Comparison of ENCODE assay signal across 18 cellular contexts in the genomic region with DNA sequence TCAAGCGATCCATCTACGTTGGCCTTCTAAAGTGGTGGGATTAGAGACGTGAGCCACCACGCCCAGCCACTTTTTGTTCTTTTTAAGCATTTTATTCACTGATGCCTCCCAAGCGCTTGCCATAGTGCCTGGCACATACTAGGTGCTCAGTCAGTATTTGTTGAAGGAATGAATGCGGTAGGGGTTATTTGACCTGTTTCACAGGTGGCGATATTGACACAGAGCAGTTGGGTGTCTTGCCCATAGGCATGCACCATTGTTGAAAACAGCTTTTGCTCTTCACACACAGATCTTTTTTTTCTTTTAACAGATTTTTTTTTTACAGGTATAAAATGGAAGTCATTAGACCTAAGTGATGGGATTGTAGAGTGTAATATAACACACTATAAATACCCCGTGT. TPM values are rescaled to one million over a fixed set of nuclear protein-coding genes. Genes with fewer than 3 reads are reported as not detected.
DNase-seq lines count a peak whose midpoint lies in the region; ATAC-seq and TF ChIP-seq lines count a peak whose summit lies in the region.
"Had no signal": no experiment of that assay in that cellular context is flagged by ENCODE, and none has a peak within 500 bp of the region (broad histone marks: within the 10 kb centered on the region; RNA-seq: fewer than 3 reads in every experiment).

No MANE protein-coding gene starts in this region.

- peak overlapping the region in 5 of 7 donors; percentile 0 to 74 (median 51) for H3K27ac Mint-ChIP-seq in CD4-positive, alpha-beta memory T cell
- H3K27ac Mint-ChIP-seq in memory B cell = peak overlapping the region; percentile 77
- H3K27ac Mint-ChIP-seq: T-helper 1 cell treated with Interleukin-12 subunit alpha and Interleukin-12 subunit beta and Interleukin-4 antibody, amounts not matched to agents 30 μg/mL and 1 μg/mL, for 36 hours had no signal

- H3K4me3 ChIP-seq in CD4-positive, alpha-beta memory T cell (ENCODE audit: low read length in 2 of 2) = no peak overlapping the region
- no peak overlapping the region for H3K4me3 ChIP-seq in breast epithelium
- H3K4me3 ChIP-seq: GM23248, PC-9, SK-N-MC had no signal

- no peaks in the 10 kb centered on the region for H3K27me3 ChIP-seq in CD4-positive, alpha-beta memory T cell (ENCODE audit: insufficient read depth, low read length)
- H3K27me3 ChIP-seq in breast epithelium = no peaks in the 10 kb centered on the region
- H3K27me3 ChIP-seq: BE2C had no signal

- no peak for TF ChIP-seq CTCF in breast epithelium (IDR thresholded peaks at IDR 0.05)

- H3K9me3 Mint-ChIP-seq in CD4-positive, alpha-beta memory T cell = no peaks in the 10 kb centered on the region
- H3K9me3 Mint-ChIP-seq in memory B cell = no peaks in the 10 kb centered on the region
- H3K9me3 Mint-ChIP-seq: T-helper 1 cell treated with Interleukin-12 subunit alpha and Interleukin-12 subunit beta and Interleukin-4 antibody, amounts not matched to agents 30 μg/mL and 1 μg/mL, for 36 hours had no signal

- intact Hi-C loops in CD4-positive, alpha-beta memory T cell (cut with micrococcal nuclease) = no loop called here
- intact Hi-C loops in breast epithelium (cut with DNase I; ENCODE audit: low total_unique reads) = no loop called here

- H3K4me1 Mint-ChIP-seq in CD4-positive, alpha-beta memory T cell = peaks cover 48 to 84% (median 63%) of the 10 kb centered on the region in 4 donors
- peaks cover 63% of the 10 kb centered on the region for H3K4me1 Mint-ChIP-seq in memory B cell

- DNase-seq in CD4-positive, alpha-beta memory T cell = no peak
- DNase-seq in NCI-H146 (lab: John Stamatoyannopoulos, UW) = peak; percentile 88
- DNase-seq in NCI-H748 (lab: John Stamatoyannopoulos, UW; ENCODE audit: unreplicated experiment) = peak; percentile 77
- no peak for DNase-seq in memory B cell (ENCODE audit: low spot score in 2 of 2)
- no peak for DNase-seq in breast epithelium (ENCODE audit: low spot score in 2 of 2)
- DNase-seq in T-helper 1 cell = no peak
- no peak for DNase-seq in DMS53 treated with DMSO at 0.1 percent for 48 hours (lab: John Stamatoyannopoulos, UW; ENCODE audit: unreplicated experiment)
- DNase-seq: BE2C, Caco-2, GM23248, NCI-H1436 treated with DMSO at 0.1 percent for 48 hours, NCI-H2227 treated with DMSO at 0.1 percent for 48 hours, NCI-H774, PC-9 had no signal

- H3K36me3 ChIP-seq in CD4-positive, alpha-beta memory T cell (ENCODE audit: insufficient read depth, low read length) = no peaks in the 10 kb centered on the region
- no peaks in the 10 kb centered on the region for H3K36me3 ChIP-seq in breast epithelium
- H3K36me3 ChIP-seq: BE2C had no signal

- H3K36me3 Mint-ChIP-seq in CD4-positive, alpha-beta memory T cell = no peaks in the 10 kb centered on the region
- H3K36me3 Mint-ChIP-seq in memory B cell = peaks cover 4% of the 10 kb centered on the region

- POLR2A ChIA-PET in CD4-positive, alpha-beta memory T cell (lab: Charles Lee; ENCODE audit: partially characterized antibody) = interaction anchor here (0.9 kb wide), 1 partner anchor 25 kb away, joined by 3 read pairs; no protein-coding TSS in a partner anchor

- H3K4me1 ChIP-seq in CD4-positive, alpha-beta memory T cell (ENCODE audit: insufficient read depth, low read length) = peaks cover 48% of the 10 kb centered on the region
- no peaks in the 10 kb centered on the region for H3K4me1 ChIP-seq in breast epithelium
- H3K4me1 ChIP-seq: BE2C had no signal

- no peaks in the 10 kb centered on the region for H3K27me3 Mint-ChIP-seq in CD4-positive, alpha-beta memory T cell
- H3K27me3 Mint-ChIP-seq in memory B cell = no peaks in the 10 kb centered on the region

- H3K27ac ChIP-seq in CD4-positive, alpha-beta memory T cell (ENCODE audit: low read depth, low read length) = no peak overlapping the region
- no peak overlapping the region for H3K27ac ChIP-seq in breast epithelium
- H3K27ac ChIP-seq: GM23248, PC-9, SK-N-MC had no signal

- no peak for ATAC-seq in memory B cell (ENCODE audit: low read depth)
- no peak for ATAC-seq in HG02642 (IDR thresholded peaks at IDR 0.05; ENCODE audit: poor library complexity, unreplicated experiment)
- ATAC-seq: Right ventricle myocardium inferior had no signal

- no peaks in the 10 kb centered on the region for H3K9me3 ChIP-seq in CD4-positive, alpha-beta memory T cell (ENCODE audit: control insufficient read depth in 1 of 2, low read length in 2 of 2)
- H3K9me3 ChIP-seq in breast epithelium = no peaks in the 10 kb centered on the region
- H3K9me3 ChIP-seq: BE2C, Caco-2 had no signal

- CTCF ChIA-PET in CD4-positive, alpha-beta memory T cell (lab: Charles Lee; ENCODE audit: partially characterized antibody) = no interaction called here

- peak overlapping the region in 2 of 8 donors; percentile 11 to 28 for H3K4me3 Mint-ChIP-seq in CD4-positive, alpha-beta memory T cell
- no peak overlapping the region for H3K4me3 Mint-ChIP-seq in memory B cell
- H3K4me3 Mint-ChIP-seq: T-helper 1 cell treated with Interleukin-12 subunit alpha and Interleukin-12 subunit beta and Interleukin-4 antibody, amounts not matched to agents 30 μg/mL and 1 μg/mL, for 36 hours had no signal

- TF ChIP-seq POLR2A in breast epithelium (IDR thresholded peaks at IDR 0.05) = no peak

RNA-seq across cellular contexts. Expression of a gene that starts 24.6 kb away (rescaled TPM):
- total RNA-seq in CD4-positive, alpha-beta memory T cell = 10 to 100 TPM; 43.0 to 43.4 TPM
- polyA plus RNA-seq in CD4-positive, alpha-beta memory T cell = 1 to 10 TPM in 1 of 2 donors, under 1 TPM in 1; 0.50 to 7.4 TPM
- 10 to 100 TPM; 36.0 to 39.8 (median 39.7) TPM for total RNA-seq in breast epithelium

Comparison
In these comparisons a context has a peak if more than half of its experiments do, and no peak if none do; other contexts are left out.
1. DNase-seq: peak in NCI-H146 (single experiment) and NCI-H748 (single experiment); none in CD4-positive, alpha-beta memory T cell (0 of 5), memory B cell (0 of 2), breast epithelium (0 of 2), T-helper 1 cell (0 of 5) and DMS53 treated with DMSO at 0.1 percent for 48 hours (single experiment).